Comparison of ENCODE assay signal across 9 cellular contexts in genomic region chr10:103758294-103758681, GRCh38.
DNase-seq lines count a peak whose midpoint lies in the region; ATAC-seq and TF ChIP-seq lines count a peak whose summit lies in the region.
"Had no signal": no experiment of that assay in that cellular context is flagged by ENCODE, and none has a peak within 500 bp of the region (broad histone marks: within the 10 kb centered on the region; RNA-seq: fewer than 3 reads in every experiment).

No MANE protein-coding gene starts in this region.

- H3K27ac ChIP-seq in VCaP, result peak overlapping the region; percentile 50

- DNase-seq in NCI-H2171 treated with DMSO at 0.1 percent for 48 hours (lab: John Stamatoyannopoulos, UW), result peak; percentile 54
- no peak for DNase-seq in NCI-H2171 (lab: John Stamatoyannopoulos, UW)
- DNase-seq in fibroblast of the aortic adventitia (ENCODE audit: low read depth), result peak; percentile 19
- DNase-seq in stimulated activated naive CD8-positive, alpha-beta T cell treated with anti-CD3 and anti-CD28 coated beads, Interleukin-15, Interleukin-2, amounts not matched to agents 100 U/mL and 50 U/mL, for 24 hours, result no peak
- no peak for DNase-seq in NCI-H1417 treated with DMSO at 0.1 percent for 48 hours (lab: John Stamatoyannopoulos, UW)
- DNase-seq: ACHN had no signal

- H3K4me3 ChIP-seq in fibroblast of the aortic adventitia (ENCODE audit: low read depth, low read length), result no peak overlapping the region

- TF ChIP-seq CTCF in VCaP (conservative IDR thresholded peaks at IDR 0.05) (no peak), fibroblast of the aortic adventitia (IDR thresholded peaks at IDR 0.05; ENCODE audit: insufficient read depth, low read length) (no peak)

- peak; percentile 26 for ATAC-seq in stimulated activated naive CD8-positive, alpha-beta T cell treated with anti-CD3 and anti-CD28 coated beads, Interleukin-15, Interleukin-2, amounts not matched to agents 100 U/mL and 50 U/mL, for 24 hours
- ATAC-seq in GM21786 (IDR thresholded peaks at IDR 0.05; ENCODE audit: unreplicated experiment), result no peak
- no peak for ATAC-seq in GM19452 (IDR thresholded peaks at IDR 0.05; ENCODE audit: unreplicated experiment)

Comparison
In these comparisons a context has a peak if more than half of its experiments do, and no peak if none do; other contexts are left out.
1. DNase-seq: peak in NCI-H2171 treated with DMSO at 0.1 percent for 48 hours (single experiment) and fibroblast of the aortic adventitia (single experiment); none in NCI-H2171 (single experiment), stimulated activated naive CD8-positive, alpha-beta T cell treated with anti-CD3 and anti-CD28 coated beads, Interleukin-15, Interleukin-2, amounts not matched to agents 100 U/mL and 50 U/mL, for 24 hours (single experiment) and NCI-H1417 treated with DMSO at 0.1 percent for 48 hours (single experiment).